26 cellular contexts compared by ENCODE assay signal in the genomic region with DNA sequence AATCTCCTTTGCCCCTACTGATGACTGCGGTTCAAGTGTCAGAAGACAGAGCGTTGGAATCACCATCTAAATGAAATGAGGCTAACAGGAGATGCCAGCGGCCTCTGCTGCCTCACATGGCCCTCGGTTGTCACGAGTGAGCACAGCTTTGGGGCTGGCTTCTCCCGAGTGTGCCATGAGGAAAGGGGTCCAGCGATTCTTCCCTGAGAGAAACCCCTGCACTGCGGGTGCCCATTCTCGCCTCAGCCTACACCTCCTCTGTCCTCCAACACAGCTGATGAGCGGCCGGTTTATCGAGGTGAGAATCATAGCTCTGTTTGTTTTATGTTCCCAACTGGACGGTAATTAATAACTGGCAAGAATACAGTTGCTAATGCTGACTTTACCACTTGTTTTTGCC.
"Had no signal": no experiment of that assay in that cellular context is flagged by ENCODE, and none has a peak within 500 bp of the region (broad histone marks: within the 10 kb centered on the region; RNA-seq: fewer than 3 reads in every experiment).

No MANE protein-coding gene starts in this region.

- H3K36me3 Mint-ChIP-seq: activated naive CD4-positive, alpha-beta T cell treated with anti-CD3 and anti-CD28 coated beads, Interleukin-2, amount 50 U/mL, for 24 hours; natural killer cell treated with Interleukin-12 subunit alpha and Interleukin-12 subunit beta and Interleukin-15 and Interleukin-18, amount 100 ng/mL, for 72 hours had no signal

- H3K27ac ChIP-seq: esophagus muscularis mucosa, foreskin keratinocyte, heart right ventricle, ovary, prostate gland, SK-N-MC, stomach, thyroid gland had no signal

- H3K27me3 ChIP-seq: esophagus muscularis mucosa, ovary, thyroid gland had no signal

- H3K9me3 ChIP-seq: esophagus muscularis mucosa, heart right ventricle, mucosa of descending colon, ovary, prostate gland, stomach, thyroid gland had no signal

- H3K9me3 Mint-ChIP-seq: activated naive CD4-positive, alpha-beta T cell treated with anti-CD3 and anti-CD28 coated beads, Interleukin-2, amount 50 U/mL, for 24 hours; activated naive CD8-positive, alpha-beta T cell treated with anti-CD3 and anti-CD28 coated beads, Interleukin-2, amount 50 U/mL, for 24 hours; natural killer cell treated with Interleukin-12 subunit alpha and Interleukin-12 subunit beta and Interleukin-15 and Interleukin-18, amount 100 ng/mL, for 72 hours; stimulated activated naive B cell treated with anti-CD40 and anti-IgM and Interleukin-4, amounts not matched to agents 10 μg/mL and 1 μg/mL and 100 μg/mL, for 72 hours had no signal

- H3K36me3 ChIP-seq: esophagus muscularis mucosa, heart right ventricle, ovary, prostate gland, stomach, thyroid gland had no signal

- H3K27ac Mint-ChIP-seq: activated naive CD4-positive, alpha-beta T cell treated with anti-CD3 and anti-CD28 coated beads, Interleukin-2, amount 50 U/mL, for 24 hours; activated naive CD8-positive, alpha-beta T cell treated with anti-CD3 and anti-CD28 coated beads, Interleukin-2, amount 50 U/mL, for 24 hours; natural killer cell treated with Interleukin-12 subunit alpha and Interleukin-12 subunit beta and Interleukin-15 and Interleukin-18, amount 100 ng/mL, for 72 hours; stimulated activated naive B cell treated with anti-CD40 and anti-IgM and Interleukin-4, amounts not matched to agents 10 μg/mL and 1 μg/mL and 100 μg/mL, for 72 hours had no signal

- ATAC-seq: activated naive CD8-positive, alpha-beta T cell treated with anti-CD3 and anti-CD28 coated beads, Interleukin-2, amount 50 U/mL, for 24 hours; foreskin keratinocyte; heart right ventricle; left lobe of liver; mucosa of descending colon; natural killer cell treated with Interleukin-12 subunit alpha and Interleukin-12 subunit beta and Interleukin-15 and Interleukin-18, amount 100 ng/mL, for 72 hours; stimulated activated naive B cell treated with anti-CD40 and anti-IgM and Interleukin-4, amounts not matched to agents 10 μg/mL and 1 μg/mL and 100 μg/mL, for 72 hours had no signal

- H3K4me1 ChIP-seq: foreskin keratinocyte, prostate gland, thyroid gland had no signal

- H3K4me2 ChIP-seq: smooth muscle cell had no signal

- DNase-seq: activated CD4-positive, alpha-beta T cell treated with anti-CD3 and anti-CD28 coated beads for 4 hours; activated CD4-positive, alpha-beta T cell treated with anti-CD3 and anti-CD28 coated beads, Interleukin-2, amount 50 U/mL, for 48 hours; activated CD4-positive, CD25-positive, alpha-beta regulatory T cell; activated gamma-delta T cell treated with Interleukin-2 at 50 U/mL for 16 hours; activated naive CD8-positive, alpha-beta T cell treated with anti-CD3 and anti-CD28 coated beads, Interleukin-2, amount 50 U/mL, for 24 hours; amygdala; caudate nucleus; cortex of kidney; foreskin keratinocyte; heart right ventricle; kidney glomerular epithelial cell; mucosa of descending colon; ovary; retina; stimulated activated CD4-positive, alpha-beta T cell treated with anti-CD3 and anti-CD28 coated beads, Interleukin-1b, Interleukin-23, amount 100 ng/mL, for 48 hours; stimulated activated CD4-positive, alpha-beta T cell treated with anti-CD3 and anti-CD28 coated beads, Interleukin-4, amount 100 ng/mL, for 4 hours; stimulated activated naive B cell treated with anti-CD40 and anti-IgM and Interleukin-4, amounts not matched to agents 10 μg/mL and 1 μg/mL and 100 μg/mL, for 72 hours; stomach; thyroid gland had no signal

- H3K4me3 ChIP-seq: esophagus muscularis mucosa, heart right ventricle, mucosa of descending colon, ovary, prostate gland, SK-N-MC, smooth muscle cell, stomach, thyroid gland had no signal

- H3K4me3 Mint-ChIP-seq: activated naive CD4-positive, alpha-beta T cell treated with anti-CD3 and anti-CD28 coated beads, Interleukin-2, amount 50 U/mL, for 24 hours; activated naive CD8-positive, alpha-beta T cell treated with anti-CD3 and anti-CD28 coated beads, Interleukin-2, amount 50 U/mL, for 24 hours; natural killer cell treated with Interleukin-12 subunit alpha and Interleukin-12 subunit beta and Interleukin-15 and Interleukin-18, amount 100 ng/mL, for 72 hours; stimulated activated naive B cell treated with anti-CD40 and anti-IgM and Interleukin-4, amounts not matched to agents 10 μg/mL and 1 μg/mL and 100 μg/mL, for 72 hours had no signal
